Comparison of ENCODE assay signal across 8 cellular contexts in the genomic region with DNA sequence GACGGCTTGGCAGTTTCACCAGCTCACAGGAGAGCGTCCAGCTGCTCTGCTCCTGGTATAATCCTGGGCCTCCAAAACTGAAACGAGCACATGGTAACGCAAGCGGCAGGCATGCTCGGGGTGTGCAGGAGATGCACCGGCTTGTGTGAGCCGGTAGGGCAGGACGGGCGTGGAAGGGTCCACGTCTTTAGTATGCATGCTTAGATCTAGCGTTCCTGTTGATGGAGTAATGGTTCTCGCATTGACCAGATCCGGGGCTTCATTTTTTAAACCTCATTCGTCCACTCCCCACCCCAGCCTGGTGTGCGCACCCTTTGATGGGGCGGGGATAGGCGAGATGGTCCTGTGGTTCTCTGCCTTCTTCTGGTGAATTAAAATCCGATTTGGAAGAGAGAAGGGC. TPM values are rescaled to one million over a fixed set of nuclear protein-coding genes. Genes with fewer than 3 reads are reported as not detected.
DNase-seq lines count a peak whose midpoint lies in the region; ATAC-seq and TF ChIP-seq lines count a peak whose summit lies in the region.

No MANE protein-coding gene starts in this region.

- H3K4me1 Mint-ChIP-seq in stimulated activated memory B cell treated with anti-CD40 and anti-IgM and Interleukin-4, amounts not matched to agents 10 μg/mL and 1 μg/mL and 100 μg/mL, for 72 hours, result peaks cover 6% of the 10 kb centered on the region

- no peak for TF ChIP-seq CTCF in LNCaP clone FGC (IDR thresholded peaks at IDR 0.05; ENCODE audit: control insufficient read depth, extremely low read depth, insufficient read depth)

- no peak overlapping the region for H3K27ac Mint-ChIP-seq in stimulated activated memory B cell treated with anti-CD40 and anti-IgM and Interleukin-4, amounts not matched to agents 10 μg/mL and 1 μg/mL and 100 μg/mL, for 72 hours

- no peaks in the 10 kb centered on the region for H3K36me3 Mint-ChIP-seq in stimulated activated memory B cell treated with anti-CD40 and anti-IgM and Interleukin-4, amounts not matched to agents 10 μg/mL and 1 μg/mL and 100 μg/mL, for 72 hours

- H3K27me3 Mint-ChIP-seq in stimulated activated memory B cell treated with anti-CD40 and anti-IgM and Interleukin-4, amounts not matched to agents 10 μg/mL and 1 μg/mL and 100 μg/mL, for 72 hours, result peaks cover 43% of the 10 kb centered on the region

- peak; percentile 73 for DNase-seq in G401 (ENCODE audit: low spot score)
- no peak for DNase-seq in LNCaP clone FGC (ENCODE audit: low read depth)
- DNase-seq in T47D (ENCODE audit: low read depth in 1 of 2, low spot score in 1 of 2), result peak; percentile 44 to 49
- DNase-seq in islet precursor cell, result peak; percentile 70
- DNase-seq in NK-92 treated with Interleukin-12 subunit alpha and Interleukin-12 subunit beta, amount 100 ng/mL, for 24 hours (lab: John Stamatoyannopoulos, UW), result no peak
- no peak for DNase-seq in activated CD8-positive, alpha-beta memory T cell treated with anti-CD3 and anti-CD28 coated beads for 24 hours

- in situ Hi-C loops in G401 (cut with HindIII; ENCODE audit: low sequenced_read_pairs), result no loop called here
- in situ Hi-C loops in T47D (cut with HindIII; ENCODE audit: low pct_unique_long_range_greater_than_20kb, low sequenced_read_pairs), result no loop called here

- ATAC-seq in GM21447 (IDR thresholded peaks at IDR 0.05; ENCODE audit: unreplicated experiment), result peak; percentile 35
- ATAC-seq in stimulated activated memory B cell treated with anti-CD40 and anti-IgM and Interleukin-4, amounts not matched to agents 10 μg/mL and 1 μg/mL and 100 μg/mL, for 72 hours, result peak; percentile 32

- H3K9me3 Mint-ChIP-seq in stimulated activated memory B cell treated with anti-CD40 and anti-IgM and Interleukin-4, amounts not matched to agents 10 μg/mL and 1 μg/mL and 100 μg/mL, for 72 hours, result no peaks in the 10 kb centered on the region

- H3K4me3 ChIP-seq in LNCaP clone FGC (ENCODE audit: low read depth, low read length), result peak overlapping the region; percentile 38

- H3K4me3 Mint-ChIP-seq in stimulated activated memory B cell treated with anti-CD40 and anti-IgM and Interleukin-4, amounts not matched to agents 10 μg/mL and 1 μg/mL and 100 μg/mL, for 72 hours, result peak overlapping the region; percentile 68

RNA-seq across cellular contexts. Expression of gene FAM149A, which starts 39.7 kb away (rescaled TPM):
- total RNA-seq in G401 (2014; rRNA removed; shearing (Covaris generic)), result 1.7 and 4.3 TPM in 2 replicates

RNA-seq across cellular contexts. Expression of gene CYP4V2, which starts 47.2 kb away (rescaled TPM):
- total RNA-seq in G401 (2014; rRNA removed; shearing (Covaris generic)), result 1.2 and 2.7 TPM in 2 replicates

Comparison
In these comparisons a context has a peak if more than half of its experiments do, and no peak if none do; other contexts are left out.
1. DNase-seq: peak in G401 (single experiment), T47D (2 of 2) and islet precursor cell (single experiment); none in LNCaP clone FGC (single experiment), NK-92 treated with Interleukin-12 subunit alpha and Interleukin-12 subunit beta, amount 100 ng/mL, for 24 hours (single experiment) and activated CD8-positive, alpha-beta memory T cell treated with anti-CD3 and anti-CD28 coated beads for 24 hours (single experiment).